In the genomic region with DNA sequence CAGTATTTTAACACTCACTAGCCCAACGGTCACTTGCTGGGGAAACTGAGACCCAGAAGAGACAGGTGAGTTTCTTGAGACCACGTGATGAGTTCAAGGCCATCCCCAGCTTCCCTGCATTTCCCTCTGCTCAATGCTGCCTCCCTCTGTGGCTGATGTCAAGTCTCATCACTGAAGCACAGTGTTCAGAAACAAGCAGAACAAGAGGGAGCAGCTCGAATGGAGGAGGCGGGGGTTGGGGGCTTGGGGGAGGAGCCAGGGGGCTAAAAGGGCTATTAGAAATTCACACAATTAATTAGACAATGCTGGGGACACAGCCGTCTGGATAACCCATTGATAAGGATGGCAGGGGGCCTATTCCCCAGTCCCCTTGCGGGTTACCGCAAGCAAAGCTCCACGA, we compare ENCODE assay signal across 19 cellular contexts.
DNase-seq lines count a peak whose midpoint lies in the region; ATAC-seq and TF ChIP-seq lines count a peak whose summit lies in the region.
"Had no signal": no experiment of that assay in that cellular context is flagged by ENCODE, and none has a peak within 500 bp of the region (broad histone marks: within the 10 kb centered on the region; RNA-seq: fewer than 3 reads in every experiment).

No MANE protein-coding gene starts in this region.

- intact Hi-C loops in head of caudate nucleus (cut with DNase I), result no loop called here

- DNase-seq in NCI-H2227 (lab: John Stamatoyannopoulos, UW; ENCODE audit: unreplicated experiment), result peak; percentile 13
- no peak for DNase-seq in NCI-H2227 treated with DMSO at 0.1 percent for 48 hours (lab: John Stamatoyannopoulos, UW)
- DNase-seq in head of caudate nucleus, result peak in 31 of 42 donors; percentile 12 to 72 (median 37)
- peak; percentile 46 for DNase-seq in superior temporal gyrus (ENCODE audit: extremely low spot score)
- DNase-seq in activated gamma-delta T cell (lab: John Stamatoyannopoulos, UW), result no peak
- DNase-seq: activated CD4-positive, alpha-beta T cell treated with anti-CD3 and anti-CD28 coated beads, Interleukin-2, amount 50 U/mL, for 48 hours; activated T-cell treated with anti-CD3 and anti-CD28 coated beads, Interleukin-2, amount 50 U/mL, for 48 hours; CD4-positive, alpha-beta memory T cell; effector memory CD8-positive, alpha-beta T cell; naive thymus-derived CD4-positive, alpha-beta T cell; NCI-H1694 treated with DMSO at 0.1 percent for 48 hours; NCI-H524 treated with DMSO at 0.1 percent for 48 hours; stimulated activated CD4-positive, alpha-beta T cell treated with anti-CD3 and anti-CD28 coated beads, Interleukin-12 subunit alpha, Interleukin-12 subunit beta, amount 100 ng/mL, for 4 hours; stimulated activated naive CD4-positive, alpha-beta T cell treated with Interleukin-2 at 50 U/mL for 16 hours; SW 1271; upper lobe of right lung had no signal

- ATAC-seq in SK-N-SH treated with all-trans-retinoic acid at 6 μM for 48 hours (peak; percentile 94), HG03378 (IDR thresholded peaks at IDR 0.05; ENCODE audit: unreplicated experiment) (no peak), GM21825 (IDR thresholded peaks at IDR 0.05; ENCODE audit: unreplicated experiment) (no peak)
- ATAC-seq: effector memory CD8-positive, alpha-beta T cell; naive thymus-derived CD4-positive, alpha-beta T cell; upper lobe of right lung had no signal

TF ChIP-seq in SK-N-SH treated with all-trans-retinoic acid at 6 μM for 48 hours, 23 proteins besides CTCF, POLR2A, EP300 and RAD21:
- TF ChIP-seq CSDC2 (CRISPR knock-in tag; IDR thresholded peaks at IDR 0.05), result no peak
- no peak for TF ChIP-seq BACH2 (CRISPR knock-in tag; IDR thresholded peaks at IDR 0.05; ENCODE audit: borderline replicate concordance)
- TF ChIP-seq TOX (CRISPR knock-in tag; IDR thresholded peaks at IDR 0.05; ENCODE audit: borderline replicate concordance), result no peak
- TF ChIP-seq SNAI2 (CRISPR knock-in tag; IDR thresholded peaks at IDR 0.05), result no peak
- TF ChIP-seq, protein P1, sequence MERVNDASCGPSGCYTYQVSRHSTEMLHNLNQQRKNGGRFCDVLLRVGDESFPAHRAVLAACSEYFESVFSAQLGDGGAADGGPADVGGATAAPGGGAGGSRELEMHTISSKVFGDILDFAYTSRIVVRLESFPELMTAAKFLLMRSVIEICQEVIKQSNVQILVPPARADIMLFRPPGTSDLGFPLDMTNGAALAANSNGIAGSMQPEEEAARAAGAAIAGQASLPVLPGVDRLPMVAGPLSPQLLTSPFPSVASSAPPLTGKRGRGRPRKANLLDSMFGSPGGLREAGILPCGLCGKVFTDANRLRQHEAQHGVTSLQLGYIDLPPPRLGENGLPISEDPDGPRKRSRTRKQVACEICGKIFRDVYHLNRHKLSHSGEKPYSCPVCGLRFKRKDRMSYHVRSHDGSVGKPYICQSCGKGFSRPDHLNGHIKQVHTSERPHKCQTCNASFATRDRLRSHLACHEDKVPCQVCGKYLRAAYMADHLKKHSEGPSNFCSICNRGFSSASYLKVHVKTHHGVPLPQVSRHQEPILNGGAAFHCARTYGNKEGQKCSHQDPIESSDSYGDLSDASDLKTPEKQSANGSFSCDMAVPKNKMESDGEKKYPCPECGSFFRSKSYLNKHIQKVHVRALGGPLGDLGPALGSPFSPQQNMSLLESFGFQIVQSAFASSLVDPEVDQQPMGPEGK (CRISPR knock-in tag; IDR thresholded peaks at IDR 0.05; ENCODE audit: borderline replicate concordance), result no peak
- TF ChIP-seq ZFP30 (CRISPR knock-in tag; IDR thresholded peaks at IDR 0.05), result no peak
- TF ChIP-seq, protein P2, sequence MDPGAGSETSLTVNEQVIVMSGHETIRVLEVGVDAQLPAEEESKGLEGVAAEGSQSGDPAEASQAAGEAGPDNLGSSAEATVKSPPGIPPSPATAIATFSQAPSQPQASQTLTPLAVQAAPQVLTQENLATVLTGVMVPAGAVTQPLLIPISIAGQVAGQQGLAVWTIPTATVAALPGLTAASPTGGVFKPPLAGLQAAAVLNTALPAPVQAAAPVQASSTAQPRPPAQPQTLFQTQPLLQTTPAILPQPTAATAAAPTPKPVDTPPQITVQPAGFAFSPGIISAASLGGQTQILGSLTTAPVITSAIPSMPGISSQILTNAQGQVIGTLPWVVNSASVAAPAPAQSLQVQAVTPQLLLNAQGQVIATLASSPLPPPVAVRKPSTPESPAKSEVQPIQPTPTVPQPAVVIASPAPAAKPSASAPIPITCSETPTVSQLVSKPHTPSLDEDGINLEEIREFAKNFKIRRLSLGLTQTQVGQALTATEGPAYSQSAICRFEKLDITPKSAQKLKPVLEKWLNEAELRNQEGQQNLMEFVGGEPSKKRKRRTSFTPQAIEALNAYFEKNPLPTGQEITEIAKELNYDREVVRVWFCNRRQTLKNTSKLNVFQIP (CRISPR knock-in tag; IDR thresholded peaks at IDR 0.05; ENCODE audit: borderline replicate concordance, low read depth), result no peak
- no peak for TF ChIP-seq ISL1 (CRISPR knock-in tag; IDR thresholded peaks at IDR 0.05)
- no peak for TF ChIP-seq ZC3H10 (CRISPR knock-in tag; IDR thresholded peaks at IDR 0.05)
- TF ChIP-seq ESRRG (CRISPR knock-in tag; IDR thresholded peaks at IDR 0.05), result no peak
- TF ChIP-seq OSR1 (CRISPR knock-in tag; IDR thresholded peaks at IDR 0.05), result no peak

Comparison
In these comparisons a context has a peak if more than half of its experiments do, and no peak if none do; other contexts are left out.
1. DNase-seq: peak in NCI-H2227 (single experiment), head of caudate nucleus (31 of 42) and superior temporal gyrus (single experiment); none in NCI-H2227 treated with DMSO at 0.1 percent for 48 hours (single experiment) and activated gamma-delta T cell (single experiment).